Comparison of ENCODE assay signal across 8 cellular contexts in the genomic region with DNA sequence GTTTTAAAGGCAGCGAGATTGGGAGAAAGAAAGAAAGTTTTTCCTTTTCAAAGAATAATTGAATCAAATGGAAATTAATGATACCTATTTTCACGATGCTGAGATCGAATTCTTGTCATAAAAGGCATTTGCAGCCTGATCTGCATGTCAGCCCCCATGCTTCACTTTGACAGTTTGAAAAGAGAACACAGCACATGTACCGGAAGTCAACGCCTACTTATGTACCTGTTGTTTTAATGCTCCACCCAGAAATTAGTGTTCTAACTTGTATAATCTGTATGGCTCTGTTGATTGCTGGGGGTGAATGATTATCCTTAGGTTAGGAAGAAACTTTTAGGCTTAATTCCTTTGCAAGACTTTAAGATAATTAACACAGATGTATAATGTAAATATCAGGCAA.
"Had no signal": no experiment of that assay in that cellular context is flagged by ENCODE, and none has a peak within 500 bp of the region (broad histone marks: within the 10 kb centered on the region; RNA-seq: fewer than 3 reads in every experiment).

No MANE protein-coding gene starts in this region.

- DNase-seq: GM23248, GOT3, H7, HFFc6 had no signal

- H3K4me3 ChIP-seq: GM23248, HAP-1 had no signal

- H3K9me3 ChIP-seq: HAP-1 had no signal

- FAIRE-seq: HepG2 had no signal

- ATAC-seq: HCT116, HepG2 had no signal

- H3K36me3 ChIP-seq: HAP-1 had no signal

- H3K27ac ChIP-seq: GM23248, HL-60 had no signal

- H3K9ac ChIP-seq: GM23248 had no signal

- H2AFZ ChIP-seq: GM23248 had no signal
